ENCODE assay signal across 35 cellular contexts in the genomic region with DNA sequence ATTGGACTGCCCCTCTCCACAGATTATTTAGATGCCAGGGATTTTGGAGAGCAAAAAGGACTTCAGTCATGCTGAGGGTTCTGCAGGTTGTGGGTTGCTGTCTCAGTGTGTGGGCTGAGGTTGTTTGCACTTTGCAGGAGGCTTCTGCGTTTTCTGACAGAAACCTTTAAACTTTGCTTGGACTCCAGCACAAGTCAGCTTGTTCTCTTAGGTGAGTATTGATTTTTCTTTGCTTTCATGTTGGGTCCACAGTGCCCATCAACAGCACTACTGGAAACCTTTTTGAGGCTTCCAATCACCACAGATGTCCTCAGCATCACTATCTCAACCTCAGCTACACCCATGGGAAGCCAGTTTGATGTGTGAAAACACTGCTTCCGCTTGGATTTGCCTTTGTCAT.
"Had no signal": no experiment of that assay in that cellular context is flagged by ENCODE, and none has a peak within 500 bp of the region (broad histone marks: within the 10 kb centered on the region; RNA-seq: fewer than 3 reads in every experiment).

No MANE protein-coding gene starts in this region.

- H3K27me3 ChIP-seq: adrenal gland, ascending aorta, body of pancreas, brain microvascular endothelial cell, breast epithelium, cardiac muscle cell had no signal

- FAIRE-seq: astrocyte, bronchial epithelial cell had no signal

- DNase-seq: activated effector memory CD4-positive, alpha-beta T cell treated with anti-CD3 and anti-CD28 coated beads, Interleukin-2, amount 50 U/mL, for 16 hours; activated effector memory CD4-positive, alpha-beta T cell treated with Interleukin-2 at 50 U/mL for 16 hours; activated gamma-delta T cell; activated gamma-delta T cell treated with Interleukin-2 at 50 U/mL for 16 hours; activated naive CD4-positive, alpha-beta T cell; activated naive CD4-positive, alpha-beta T cell treated with anti-CD3 and anti-CD28 coated beads for 36 hours; activated naive CD4-positive, alpha-beta T cell treated with anti-CD3 and anti-CD28 coated beads, Interleukin-2, amount 10 ng/mL, durations not matched to agents 7 days and 5 days; activated naive CD4-positive, alpha-beta T cell treated with anti-CD3 and anti-CD28 coated beads, Interleukin-2, amount 50 U/mL, for 16 hours; activated naive CD4-positive, alpha-beta T cell treated with Interleukin-2 at 50 U/mL for 16 hours; activated naive CD8-positive, alpha-beta T cell treated with anti-CD3 and anti-CD28 coated beads for 36 hours; activated naive CD8-positive, alpha-beta T cell treated with anti-CD3 and anti-CD28 coated beads, Interleukin-2, amount 10 ng/mL, durations not matched to agents 7 days and 5 days; activated naive CD8-positive, alpha-beta T cell treated with anti-CD3 and anti-CD28 coated beads, Interleukin-2, amount 50 U/mL, for 24 hours; activated T-cell treated with anti-CD3 and anti-CD28 coated beads for 4 hours; activated T-cell treated with anti-CD3 and anti-CD28 coated beads, Interleukin-2, amount 50 U/mL, for 1 hour; activated T-cell treated with anti-CD3 and anti-CD28 coated beads, Interleukin-2, amount 50 U/mL, for 24 hours; activated T-cell treated with anti-CD3 and anti-CD28 coated beads, Interleukin-2, amount 50 U/mL, for 4 hours; activated T-cell treated with anti-CD3 and anti-CD28 coated beads, Interleukin-2, amount 50 U/mL, for 48 hours; activated T-cell treated with anti-CD3 and anti-CD28 coated beads, Interleukin-2, amount 50 U/mL, for 72 hours; adrenal gland; amniotic stem cell; amygdala; anterior cingulate cortex; aorta; body of pancreas; brain microvascular endothelial cell; caudate nucleus; central memory CD4-positive, alpha-beta T cell; cerebellar nuclear complex had no signal

- H3K36me3 ChIP-seq: adrenal gland, ascending aorta, brain microvascular endothelial cell, breast epithelium, cardiac muscle cell had no signal

- ATAC-seq: activated naive CD4-positive, alpha-beta T cell treated with anti-CD3 and anti-CD28 coated beads, Interleukin-2, amount 50 U/mL, for 72 hours; activated naive CD8-positive, alpha-beta T cell treated with anti-CD3 and anti-CD28 coated beads, Interleukin-2, amount 50 U/mL, for 24 hours; activated T-cell treated with anti-CD3 and anti-CD28 coated beads, Interleukin-2, amount 50 U/mL, for 4 hours; activated T-cell treated with anti-CD3 and anti-CD28 coated beads, Interleukin-2, amount 50 U/mL, for 72 hours; activated T-helper 17 cell treated with anti-CD3 and anti-CD28 coated beads, Interleukin-2, amount 50 U/mL, for 72 hours; body of pancreas had no signal

- H3K4me3 ChIP-seq: adrenal gland, ascending aorta, body of pancreas, breast epithelium, cardiac muscle cell had no signal

- H3K27ac ChIP-seq: adrenal gland, ascending aorta, body of pancreas, brain microvascular endothelial cell, breast epithelium, cardiac muscle cell had no signal

- H3K9me3 ChIP-seq: adrenal gland, ascending aorta, body of pancreas, breast epithelium had no signal

- H3K4me1 ChIP-seq: adrenal gland, ascending aorta, body of pancreas, breast epithelium had no signal
